27 cellular contexts compared by ENCODE assay signal in the genomic region with DNA sequence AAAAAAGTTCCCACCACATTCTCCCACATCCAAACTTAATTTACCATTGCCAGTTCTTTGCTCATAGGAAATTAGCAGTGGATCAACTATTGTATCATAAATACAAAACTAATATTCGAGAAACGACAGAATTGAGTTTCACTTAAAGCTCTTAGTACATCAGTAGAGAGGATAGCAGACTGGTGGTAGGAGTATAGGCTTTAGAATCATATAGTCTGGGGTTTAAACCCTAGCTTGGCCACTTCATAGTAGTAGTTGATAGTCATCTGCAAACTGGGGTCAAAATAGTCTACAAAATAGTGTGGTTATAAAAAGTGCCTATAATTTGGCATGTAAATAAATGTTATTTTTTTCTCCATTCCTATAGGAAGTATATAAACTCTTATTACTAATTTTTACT.
A peak's percentile ranks its signal among the peaks of the same experiment; 100 is the strongest.
DNase-seq lines count a peak whose midpoint lies in the region; ATAC-seq lines count a peak whose summit lies in the region.
"Had no signal": no experiment of that assay in that cellular context is flagged by ENCODE, and none has a peak within 500 bp of the region (broad histone marks: within the 10 kb centered on the region; RNA-seq: fewer than 3 reads in every experiment).

No MANE protein-coding gene starts in this region.

- peak; percentile 56 for ATAC-seq in stimulated activated naive CD8-positive, alpha-beta T cell treated with anti-CD3 and anti-CD28 coated beads, Interleukin-15, amount 100 ng/mL, for 72 hours
- ATAC-seq in stimulated activated naive CD8-positive, alpha-beta T cell treated with anti-CD3 and anti-CD28 coated beads, Interleukin-15, Interleukin-2, amounts not matched to agents 100 U/mL and 50 U/mL, for 24 hours: no peak
- ATAC-seq in stimulated activated effector memory CD8-positive, alpha-beta T cell treated with anti-CD3 and anti-CD28 coated beads, Interleukin-12 subunit alpha, Interleukin-12 subunit beta, amount 100 ng/mL, for 72 hours: peak; percentile 64
- ATAC-seq: A549; CD8-positive, alpha-beta T cell had no signal

- DNase-seq in stimulated activated naive CD8-positive, alpha-beta T cell treated with anti-CD3 and anti-CD28 coated beads, Interleukin-15, amount 100 ng/mL, for 72 hours: no peak
- DNase-seq in stimulated activated naive CD8-positive, alpha-beta T cell treated with anti-CD3 and anti-CD28 coated beads, Interleukin-15, Interleukin-2, amounts not matched to agents 100 U/mL and 50 U/mL, for 24 hours: no peak
- DNase-seq in stimulated activated effector memory CD8-positive, alpha-beta T cell treated with anti-CD3 and anti-CD28 coated beads, Interleukin-12 subunit alpha, Interleukin-12 subunit beta, amount 100 ng/mL, for 72 hours (ENCODE audit: low spot score in 2 of 2): no peak
- no peak for DNase-seq in amygdala (lab: John Stamatoyannopoulos, UW)
- DNase-seq: 8988T; ACHN; AML-193; BE2C; C1 segment of cervical spinal cord; Caco-2; Calu3; CD4-positive, alpha-beta memory T cell; CD4-positive, alpha-beta T cell; CD4-positive, CD25-positive, alpha-beta regulatory T cell; CD8-positive, alpha-beta memory T cell; CD8-positive, alpha-beta T cell; COR-L47; DMS 273 treated with DMSO at 0.1 percent for 48 hours; DMS153; DMS53; DMS79; DMS79 treated with DMSO at 0.1 percent for 48 hours; DND-41; EL had no signal

- peaks cover 65% of the 10 kb centered on the region for H3K36me3 Mint-ChIP-seq in stimulated activated effector memory CD8-positive, alpha-beta T cell treated with anti-CD3 and anti-CD28 coated beads, Interleukin-12 subunit alpha, Interleukin-12 subunit beta, amount 100 ng/mL, for 72 hours

- H3K27ac Mint-ChIP-seq in stimulated activated naive CD8-positive, alpha-beta T cell treated with anti-CD3 and anti-CD28 coated beads, Interleukin-15, amount 100 ng/mL, for 72 hours: no peak overlapping the region
- no peak overlapping the region for H3K27ac Mint-ChIP-seq in stimulated activated effector memory CD8-positive, alpha-beta T cell treated with anti-CD3 and anti-CD28 coated beads, Interleukin-12 subunit alpha, Interleukin-12 subunit beta, amount 100 ng/mL, for 72 hours
- H3K27ac Mint-ChIP-seq: B cell; CD14-positive monocyte; CD4-positive, alpha-beta memory T cell; CD4-positive, alpha-beta T cell; CD8-positive, alpha-beta T cell had no signal

- H3K27me3 Mint-ChIP-seq in stimulated activated naive CD8-positive, alpha-beta T cell treated with anti-CD3 and anti-CD28 coated beads, Interleukin-15, amount 100 ng/mL, for 72 hours: no peaks in the 10 kb centered on the region
- H3K27me3 Mint-ChIP-seq: B cell; CD4-positive, alpha-beta memory T cell; CD4-positive, alpha-beta T cell; CD4-positive, CD25-positive, alpha-beta regulatory T cell; CD8-positive, alpha-beta memory T cell had no signal

- H3K4me3 Mint-ChIP-seq in stimulated activated naive CD8-positive, alpha-beta T cell treated with anti-CD3 and anti-CD28 coated beads, Interleukin-15, amount 100 ng/mL, for 72 hours: no peak overlapping the region
- H3K4me3 Mint-ChIP-seq in stimulated activated effector memory CD8-positive, alpha-beta T cell treated with anti-CD3 and anti-CD28 coated beads, Interleukin-12 subunit alpha, Interleukin-12 subunit beta, amount 100 ng/mL, for 72 hours: no peak overlapping the region
- H3K4me3 Mint-ChIP-seq: B cell; CD14-positive monocyte; CD4-positive, alpha-beta memory T cell; CD4-positive, alpha-beta T cell; CD4-positive, CD25-positive, alpha-beta regulatory T cell; CD8-positive, alpha-beta memory T cell; CD8-positive, alpha-beta T cell had no signal

- no peaks in the 10 kb centered on the region for H3K9me3 Mint-ChIP-seq in stimulated activated naive CD8-positive, alpha-beta T cell treated with anti-CD3 and anti-CD28 coated beads, Interleukin-15, amount 100 ng/mL, for 72 hours
- no peaks in the 10 kb centered on the region for H3K9me3 Mint-ChIP-seq in stimulated activated effector memory CD8-positive, alpha-beta T cell treated with anti-CD3 and anti-CD28 coated beads, Interleukin-12 subunit alpha, Interleukin-12 subunit beta, amount 100 ng/mL, for 72 hours
- H3K9me3 Mint-ChIP-seq: CD14-positive monocyte; CD4-positive, alpha-beta memory T cell; CD4-positive, alpha-beta T cell; CD4-positive, CD25-positive, alpha-beta regulatory T cell; CD8-positive, alpha-beta memory T cell; CD8-positive, alpha-beta T cell had no signal

- H3K4me1 Mint-ChIP-seq in stimulated activated naive CD8-positive, alpha-beta T cell treated with anti-CD3 and anti-CD28 coated beads, Interleukin-15, amount 100 ng/mL, for 72 hours: peaks cover 36% of the 10 kb centered on the region
- H3K4me1 Mint-ChIP-seq in stimulated activated effector memory CD8-positive, alpha-beta T cell treated with anti-CD3 and anti-CD28 coated beads, Interleukin-12 subunit alpha, Interleukin-12 subunit beta, amount 100 ng/mL, for 72 hours: peaks cover 21% of the 10 kb centered on the region
- H3K4me1 Mint-ChIP-seq: CD14-positive monocyte had no signal
